8 cellular contexts compared by ENCODE assay signal in the genomic region with DNA sequence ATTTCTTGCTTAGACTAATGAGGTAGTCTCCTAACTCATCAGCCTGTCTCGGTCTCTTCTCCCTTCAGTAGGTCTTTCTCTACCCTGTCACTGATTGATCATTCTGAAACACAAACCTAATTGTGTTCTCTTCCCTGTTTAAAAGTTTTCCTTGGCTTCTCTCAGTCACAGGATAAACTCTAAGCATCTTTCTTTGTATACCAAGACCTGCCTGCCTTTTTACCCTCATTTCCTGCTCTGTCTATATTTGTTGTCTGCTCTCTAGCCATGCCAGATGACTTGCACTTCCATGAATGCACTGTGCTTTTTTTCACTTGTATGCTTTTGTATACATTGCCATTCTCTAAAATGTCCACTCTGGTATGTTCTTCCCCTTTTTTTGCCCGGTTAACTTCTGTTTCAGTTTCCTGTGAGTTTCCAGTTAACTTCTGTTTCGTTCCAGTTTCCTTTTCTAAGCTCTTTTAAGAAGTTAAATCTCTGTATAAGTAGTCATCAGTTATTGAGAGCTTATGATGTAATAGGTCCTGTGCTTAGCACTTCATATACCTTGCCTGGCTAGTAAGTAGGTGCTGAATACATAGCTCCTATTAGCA. TPM values are rescaled to one million over a fixed set of nuclear protein-coding genes. Genes with fewer than 3 reads are reported as not detected.
DNase-seq lines count a peak whose midpoint lies in the region; ATAC-seq lines count a peak whose summit lies in the region.

No MANE protein-coding gene starts in this region.

- no peak overlapping the region for H3K23ac ChIP-seq in mesenchymal stem cell (ENCODE audit: low read length in 2 of 2)

- H3K18ac ChIP-seq in mesenchymal stem cell (ENCODE audit: low read depth in 1 of 2, low read length in 2 of 2) = peak overlapping the region in 1 of 2 experiments; percentile 30

- H2BK5ac ChIP-seq in mesenchymal stem cell (ENCODE audit: low read depth, low read length, poor library complexity, severe bottlenecking) = no peak overlapping the region

- no peaks in the 10 kb centered on the region for H3K36me3 ChIP-seq in mesenchymal stem cell (ENCODE audit: control insufficient read depth in 1 of 2, insufficient read depth in 2 of 2, low read depth in 1 of 2, low read length in 2 of 2)

- no peak overlapping the region for H3K14ac ChIP-seq in mesenchymal stem cell (ENCODE audit: low read length in 2 of 2)

- H3K4me1 ChIP-seq in mesenchymal stem cell (ENCODE audit: control insufficient read depth, insufficient read depth, low read depth, low read length) = no peaks in the 10 kb centered on the region

- H3K27ac ChIP-seq in mesenchymal stem cell (ENCODE audit: low read length, poor library complexity, severe bottlenecking) = peak overlapping the region; percentile 36

- H3K4me2 ChIP-seq in mesenchymal stem cell (ENCODE audit: low read length, poor library complexity, severe bottlenecking) = no peak overlapping the region

- H3K27me3 ChIP-seq in mesenchymal stem cell (ENCODE audit: control insufficient read depth in 1 of 2, insufficient read depth in 1 of 2, low read length in 2 of 2) = no peaks in the 10 kb centered on the region

- H4K8ac ChIP-seq in mesenchymal stem cell (ENCODE audit: low read length) = no peak overlapping the region

- ATAC-seq in GM19463 (IDR thresholded peaks at IDR 0.05; ENCODE audit: unreplicated experiment) (peak; percentile 71), HG03520 (IDR thresholded peaks at IDR 0.05; ENCODE audit: unreplicated experiment) (peak; percentile 76)

- no peak overlapping the region for H2BK15ac ChIP-seq in mesenchymal stem cell (ENCODE audit: low read depth, poor library complexity, severe bottlenecking)

- H3K9me3 ChIP-seq in mesenchymal stem cell (ENCODE audit: control insufficient read depth, low read length) = no peaks in the 10 kb centered on the region

- H2AFZ ChIP-seq in mesenchymal stem cell (ENCODE audit: low read depth, low read length) = no peak overlapping the region

- H3K4me3 ChIP-seq in mesenchymal stem cell (ENCODE audit: insufficient read depth in 1 of 2, low read depth in 1 of 2, low read length in 2 of 2) = peak overlapping the region in 1 of 2 experiments; percentile 36

- peaks cover 33% of the 10 kb centered on the region for H3K79me1 ChIP-seq in mesenchymal stem cell (replicated peaks; ENCODE audit: low read length, poor library complexity, severe bottlenecking)

- WGBS in mesenchymal stem cell = 44% methylated on average over 1 of the region's 3 CpGs

- H2BK120ac ChIP-seq in mesenchymal stem cell (ENCODE audit: low read depth, low read length) = no peak overlapping the region

- no peak overlapping the region for H2AK5ac ChIP-seq in mesenchymal stem cell (ENCODE audit: low read length, severe bottlenecking)

- no peak overlapping the region for H4K91ac ChIP-seq in mesenchymal stem cell (ENCODE audit: low read length)

- H3K4ac ChIP-seq in mesenchymal stem cell (ENCODE audit: low read depth in 1 of 2, low read length in 2 of 2) = peak overlapping the region in 1 of 2 experiments; percentile 57

- DNase-seq in CD1c-positive myeloid dendritic cell (ENCODE audit: extremely low spot score) (peak; percentile 93), amniotic epithelial cell (ENCODE audit: low read depth) (peak; percentile 47), mesenchymal stem cell (peak; percentile 91), cortex of kidney (lab: John Stamatoyannopoulos, UW) (no peak), hippocampal formation (lab: John Stamatoyannopoulos, UW) (no peak), DMS153 (lab: John Stamatoyannopoulos, UW) (no peak)

- H3K9ac ChIP-seq in mesenchymal stem cell (ENCODE audit: low read length) = peak overlapping the region; percentile 44

- H2BK12ac ChIP-seq in mesenchymal stem cell (ENCODE audit: low read length in 2 of 2) = peak overlapping the region in 1 of 2 experiments; percentile 39

RNA-seq across cellular contexts. Expression of a gene that starts 12.8 kb away (rescaled TPM):
- 8.0 TPM for polyA plus RNA-seq in mesenchymal stem cell (2013, experiment 1 of 2)
- 7.7 TPM for polyA plus RNA-seq in mesenchymal stem cell (2013, experiment 2 of 2)

Comparison
In these comparisons a context has a peak if more than half of its experiments do, and no peak if none do; other contexts are left out.
1. DNase-seq: peak in CD1c-positive myeloid dendritic cell (single experiment), amniotic epithelial cell (single experiment) and mesenchymal stem cell (single experiment); none in cortex of kidney (single experiment), hippocampal formation (0 of 2) and DMS153 (single experiment).